Comparison of ENCODE assay signal across 12 cellular contexts in the genomic region with DNA sequence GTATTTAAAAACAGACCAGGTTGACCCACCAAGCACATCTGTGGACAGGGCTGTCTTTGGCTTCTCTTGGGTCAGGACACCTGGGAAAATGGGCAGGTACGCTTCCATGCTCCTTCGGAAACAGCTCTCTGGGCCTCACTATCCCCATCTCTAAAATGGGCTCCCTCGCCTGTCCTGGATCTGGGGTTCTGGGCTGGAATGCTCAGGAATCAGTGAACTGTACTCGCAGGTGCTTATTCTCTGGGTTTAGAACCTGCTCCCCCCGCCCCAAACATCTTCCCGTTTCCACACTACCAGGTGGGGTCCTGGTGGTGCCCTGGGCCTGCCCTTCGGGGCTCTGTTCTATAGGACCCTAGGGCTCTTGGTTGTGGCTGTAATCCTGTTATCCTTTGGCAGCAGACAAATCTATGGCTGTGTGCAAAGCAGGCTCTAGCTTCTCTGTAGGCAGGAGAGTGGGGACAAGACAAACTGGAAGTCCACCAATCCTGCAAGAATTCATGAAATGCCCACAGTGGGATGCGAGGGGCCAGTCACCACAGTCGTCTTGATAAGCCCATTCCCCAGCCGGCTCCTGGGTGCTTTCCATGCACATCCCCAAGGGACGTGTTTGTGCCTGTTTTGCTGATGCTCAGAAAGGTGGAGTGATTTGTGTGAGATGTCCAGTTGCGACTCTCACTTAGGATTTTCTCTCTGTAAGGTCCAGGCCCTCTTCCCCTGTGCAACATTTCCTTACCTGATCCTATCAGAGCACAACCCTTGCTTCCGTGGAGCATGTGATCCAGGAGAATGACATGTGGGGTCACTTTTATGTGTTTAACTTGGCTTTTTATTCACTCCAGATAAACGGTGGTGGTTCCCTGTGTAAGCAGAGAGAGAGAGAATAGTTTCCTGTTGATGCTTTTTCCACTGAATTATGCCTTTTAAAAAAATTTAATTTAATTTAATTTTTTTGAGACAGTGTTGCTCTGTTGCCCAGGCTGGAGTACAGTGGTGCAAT. TPM values are rescaled to one million over a fixed set of nuclear protein-coding genes. Genes with fewer than 3 reads are reported as not detected.
A peak's percentile ranks its signal among the peaks of the same experiment; 100 is the strongest.
DNase-seq lines count a peak whose midpoint lies in the region; ATAC-seq, FAIRE-seq and TF ChIP-seq lines count a peak whose summit lies in the region.
"Had no signal": no experiment of that assay in that cellular context is flagged by ENCODE, and none has a peak within 500 bp of the region (broad histone marks: within the 10 kb centered on the region; RNA-seq: fewer than 3 reads in every experiment).

No MANE protein-coding gene starts in this region.

- H3K9ac ChIP-seq in BLaER1 treated with 17β-estradiol and CSF1 and Interleukin-3, amounts not matched to agents 10 nM and 100 nM, result peak overlapping the region; percentile 55 to 75 (median 71); a peak in 16 of 22 replicates
- peak overlapping the region; percentile 70 for H3K9ac ChIP-seq in astrocyte (ENCODE audit: low read length)
- no peak overlapping the region for H3K9ac ChIP-seq in MM.1S (ENCODE audit: low read length)

- H3K79me2 ChIP-seq in astrocyte (ENCODE audit: insufficient read depth, low read length) (peaks cover 44% of the 10 kb centered on the region), MM.1S (ENCODE audit: low read length) (0 out of 2 replicates have a peak, but pooled peaks cover 7% of the 10 kb centered on the region)

- H3K9me3 Mint-ChIP-seq in IgD-negative memory B cell, result no peaks in the 10 kb centered on the region
- no peaks in the 10 kb centered on the region for H3K9me3 Mint-ChIP-seq in astrocyte (ENCODE audit: unreplicated experiment)
- no peaks in the 10 kb centered on the region for H3K9me3 Mint-ChIP-seq in naive thymus-derived CD8-positive, alpha-beta T cell

- POLR2A ChIA-PET in naive thymus-derived CD8-positive, alpha-beta T cell (lab: Charles Lee), result interaction anchor here (2.9 kb wide), 1 partner anchor 37 kb away, joined by 15 read pairs; a partner anchor contains a TSS

- peak overlapping the region; percentile 74 to 93 (median 87) for H3K27ac Mint-ChIP-seq in IgD-negative memory B cell
- H3K27ac Mint-ChIP-seq in astrocyte (ENCODE audit: unreplicated experiment), result peak overlapping the region; percentile 77
- H3K27ac Mint-ChIP-seq in naive thymus-derived CD8-positive, alpha-beta T cell, result peak overlapping the region; percentile 34 to 95 (median 89)

- H3K4me3 Mint-ChIP-seq in IgD-negative memory B cell (peak overlapping the region in 2 of 4 donors; percentile 79 to 91), astrocyte (ENCODE audit: unreplicated experiment) (no peak overlapping the region)
- peak overlapping the region in 6 of 10 donors; percentile 7 to 71 (median 54) for H3K4me3 Mint-ChIP-seq in naive thymus-derived CD8-positive, alpha-beta T cell

- H3K9me3 ChIP-seq in BLaER1 treated with 17β-estradiol and CSF1 and Interleukin-3, amounts not matched to agents 10 nM and 100 nM (replicated peaks in 1 of 11), result no peaks in the 10 kb centered on the region
- H3K9me3 ChIP-seq in astrocyte (ENCODE audit: insufficient read depth, low read depth, low read length) (no peaks in the 10 kb centered on the region), MM.1S (replicated peaks; ENCODE audit: insufficient read depth, low read length) (no peaks in the 10 kb centered on the region)
- H3K9me3 ChIP-seq: thyroid gland had no signal

- H3K4me1 ChIP-seq in BLaER1 treated with 17β-estradiol and CSF1 and Interleukin-3, amounts not matched to agents 10 nM and 100 nM, result peaks cover 66 to 77% (median 71%) of the 10 kb centered on the region in 10 experiments
- H3K4me1 ChIP-seq in astrocyte (ENCODE audit: insufficient read depth, low read length), result peaks cover 30% of the 10 kb centered on the region
- H3K4me1 ChIP-seq in MM.1S (ENCODE audit: low read length), result peaks cover 6% of the 10 kb centered on the region; the same call in 1 of the 2 replicates

- TF ChIP-seq CTCF in astrocyte (IDR thresholded peaks at IDR 0.05; ENCODE audit: insufficient read depth, low read depth, low read length), result no peak
- no peak for TF ChIP-seq CTCF in MM.1S (IDR thresholded peaks at IDR 0.05; ENCODE audit: low read length)

- DNase-seq in astrocyte (ENCODE audit: low read depth) (no peak), MV-4-11 (lab: John Stamatoyannopoulos, UW) (no peak), putamen (ENCODE audit: low spot score) (no peak), MM.1S (no peak)
- no peak for DNase-seq in naive thymus-derived CD8-positive, alpha-beta T cell
- DNase-seq: DMS79; NCI-H748 treated with DMSO at 0.1 percent for 48 hours; stimulated activated CD4-positive, alpha-beta T cell treated with anti-CD3 and anti-CD28 coated beads, Interleukin-4, amount 100 ng/mL, for 1 hour; thyroid gland had no signal

- FAIRE-seq in astrocyte (lab: Jason Lieb, UNC), result no peak

- H3K9me2 ChIP-seq in MM.1S (replicated peaks; ENCODE audit: insufficient read depth, low read length), result no peaks in the 10 kb centered on the region

- peaks cover 0 to 15% (median 0%) of the 10 kb centered on the region in 11 experiments; a peak in 8 of 22 replicates for H3K36me3 ChIP-seq in BLaER1 treated with 17β-estradiol and CSF1 and Interleukin-3, amounts not matched to agents 10 nM and 100 nM
- H3K36me3 ChIP-seq in astrocyte (ENCODE audit: insufficient read depth, low read length) (peaks cover 8% of the 10 kb centered on the region), MM.1S (replicated peaks; ENCODE audit: insufficient read depth, low read length) (no peaks in the 10 kb centered on the region)
- H3K36me3 ChIP-seq: thyroid gland had no signal

- peak overlapping the region in 10 of 11 experiments; percentile 62 to 85 (median 76); a peak in 21 of 22 replicates for H3K27ac ChIP-seq in BLaER1 treated with 17β-estradiol and CSF1 and Interleukin-3, amounts not matched to agents 10 nM and 100 nM
- H3K27ac ChIP-seq in astrocyte (ENCODE audit: low read depth, low read length) (peak overlapping the region; percentile 86), MM.1S (ENCODE audit: low read length) (no peak overlapping the region)

- peaks cover 35 to 46% (median 38%) of the 10 kb centered on the region in 3 donors for H3K4me1 Mint-ChIP-seq in IgD-negative memory B cell
- peaks cover 39% of the 10 kb centered on the region for H3K4me1 Mint-ChIP-seq in astrocyte (ENCODE audit: low read depth, unreplicated experiment)
- H3K4me1 Mint-ChIP-seq in naive thymus-derived CD8-positive, alpha-beta T cell, result peaks cover 23 to 50% (median 45%) of the 10 kb centered on the region in 4 donors

- H2AFZ ChIP-seq in astrocyte (ENCODE audit: low read depth, low read length) (no peak overlapping the region), MM.1S (ENCODE audit: low read length) (no peak overlapping the region)

- H3K4me2 ChIP-seq in BLaER1 treated with 17β-estradiol and CSF1 and Interleukin-3, amounts not matched to agents 10 nM and 100 nM, result peak overlapping the region; percentile 80 to 95 (median 88)
- H3K4me2 ChIP-seq in astrocyte (ENCODE audit: low read length) (peak overlapping the region; percentile 60), MM.1S (ENCODE audit: low read depth, low read length) (no peak overlapping the region)

- ATAC-seq in naive thymus-derived CD8-positive, alpha-beta T cell, result no peak
- ATAC-seq in HG03175 (IDR thresholded peaks at IDR 0.05; ENCODE audit: unreplicated experiment), result no peak

- H3K27me3 Mint-ChIP-seq in IgD-negative memory B cell, result no peaks in the 10 kb centered on the region
- H3K27me3 Mint-ChIP-seq in astrocyte (ENCODE audit: low read depth, unreplicated experiment), result no peaks in the 10 kb centered on the region
- H3K27me3 Mint-ChIP-seq in naive thymus-derived CD8-positive, alpha-beta T cell, result no peaks in the 10 kb centered on the region

- H3K36me3 Mint-ChIP-seq in IgD-negative memory B cell (peaks cover 2% of the 10 kb centered on the region), astrocyte (ENCODE audit: low read depth, unreplicated experiment) (peaks cover 8% of the 10 kb centered on the region)
- peaks cover 0 to 16% (median 2%) of the 10 kb centered on the region in 3 donors for H3K36me3 Mint-ChIP-seq in naive thymus-derived CD8-positive, alpha-beta T cell

- H3K27me3 ChIP-seq in BLaER1 treated with 17β-estradiol and CSF1 and Interleukin-3, amounts not matched to agents 10 nM and 100 nM, result no peaks in the 10 kb centered on the region
- H3K27me3 ChIP-seq in astrocyte (ENCODE audit: insufficient read depth, low read length) (no peaks in the 10 kb centered on the region), MM.1S (replicated peaks; ENCODE audit: insufficient read depth, low read length) (no peaks in the 10 kb centered on the region)
- H3K27me3 ChIP-seq: thyroid gland had no signal

- H3F3A ChIP-seq in MM.1S (ENCODE audit: insufficient read depth, low read length), result peaks cover 13% of the 10 kb centered on the region

- 0 out of 20 replicates have a peak overlapping the region, but pooled peaks of 2 of the 10 experiments have one; percentile 2 to 21 for H3K4me3 ChIP-seq in BLaER1 treated with 17β-estradiol and CSF1 and Interleukin-3, amounts not matched to agents 10 nM and 100 nM
- H3K4me3 ChIP-seq in astrocyte (ENCODE audit: insufficient read depth, low read depth, low read length), result no peak overlapping the region
- H3K4me3 ChIP-seq in MM.1S (ENCODE audit: low read length), result no peak overlapping the region
- H3K4me3 ChIP-seq: thyroid gland had no signal

- peaks cover 21 to 57% (median 50%) of the 10 kb centered on the region in 11 experiments for H4K20me1 ChIP-seq in BLaER1 treated with 17β-estradiol and CSF1 and Interleukin-3, amounts not matched to agents 10 nM and 100 nM
- H4K20me1 ChIP-seq in astrocyte (ENCODE audit: insufficient read depth, low read length) (peaks cover 56% of the 10 kb centered on the region), MM.1S (ENCODE audit: insufficient read depth, low read length) (no peaks in the 10 kb centered on the region)

RNA-seq across cellular contexts. Expression of a gene that starts 37.2 kb away (rescaled TPM):
- 20.2 TPM for polyA plus RNA-seq in IgD-negative memory B cell
- 97.7 and 99.5 TPM in 2 replicates for total RNA-seq in astrocyte
- 100 to 1,000 TPM in 1 of 2 experiments, 10 to 100 TPM in 1; 94.1 to 102 TPM for total RNA-seq in naive thymus-derived CD8-positive, alpha-beta T cell
- polyA plus RNA-seq in naive thymus-derived CD8-positive, alpha-beta T cell, result 10 to 100 TPM in 2 of 3 donors, 1 to 10 TPM in 1; 9.9 to 16.5 (median 10.6) TPM
